Comparison of ENCODE assay signal across 8 cellular contexts in the genomic region with DNA sequence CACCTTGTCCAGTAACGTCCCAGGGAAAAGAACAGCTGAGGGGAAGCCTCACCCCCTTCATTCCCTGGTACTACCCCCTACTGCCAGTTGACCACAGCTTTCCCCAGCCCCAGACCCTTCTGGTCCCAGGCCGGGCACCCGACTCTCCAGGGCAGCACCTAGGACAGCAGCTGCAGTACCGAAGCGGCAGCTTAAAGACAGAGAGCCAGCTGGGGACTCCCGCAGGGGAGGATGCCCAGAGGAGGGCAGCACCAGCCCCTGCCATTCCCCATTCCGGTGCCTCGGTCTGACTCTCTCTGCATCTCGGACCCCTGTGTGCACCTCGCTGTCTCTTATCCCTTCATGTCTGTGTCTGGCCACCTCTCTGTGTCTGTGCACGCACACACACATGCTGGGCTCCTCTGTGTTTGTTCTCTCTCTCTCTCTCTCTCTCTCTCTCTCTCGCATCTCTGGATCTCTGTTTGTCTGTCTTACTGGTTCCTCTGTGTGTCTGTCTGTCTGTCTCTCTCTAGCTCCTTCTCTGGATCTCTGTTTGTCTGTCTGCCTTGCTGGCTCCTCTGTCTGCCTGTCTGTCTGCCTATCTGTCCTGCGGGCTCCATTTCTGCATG. TPM values are rescaled to one million over a fixed set of nuclear protein-coding genes. Genes with fewer than 3 reads are reported as not detected.
A peak's percentile ranks its signal among the peaks of the same experiment; 100 is the strongest.
DNase-seq lines count a peak whose midpoint lies in the region; ATAC-seq and TF ChIP-seq lines count a peak whose summit lies in the region.

No MANE protein-coding gene starts in this region.

- DNase-seq in GM03348 (ENCODE audit: low spot score) (peak; percentile 82), RKO (ENCODE audit: low spot score) (peak; percentile 21), heart right ventricle (peak; percentile 57 to 65), spleen (peak; percentile 77), NOMO-1 (lab: John Stamatoyannopoulos, UW; ENCODE audit: unreplicated experiment in 2 of 2) (no peak)
- peak; percentile 82 for DNase-seq in activated naive CD4-positive, alpha-beta T cell treated with anti-CD3 and anti-CD28 coated beads for 36 hours

- peaks cover 5% of the 10 kb centered on the region for H3K36me3 Mint-ChIP-seq in activated naive CD4-positive, alpha-beta T cell treated with anti-CD3 and anti-CD28 coated beads for 36 hours (ENCODE audit: low read depth)

- CTCF ChIA-PET in activated naive CD4-positive, alpha-beta T cell treated with anti-CD3 and anti-CD28 coated beads for 36 hours (lab: Charles Lee) = interaction anchor here (0.6 to 5.5 kb wide), 16 partner anchors 8 to 245 kb away, joined by 3 to 32 read pairs (median 4); no protein-coding TSS in a partner anchor

- no peak overlapping the region for H3K27ac Mint-ChIP-seq in activated naive CD4-positive, alpha-beta T cell treated with anti-CD3 and anti-CD28 coated beads for 36 hours

- H3K4me3 ChIP-seq in heart right ventricle = peak overlapping the region in 6 of 10 donors; percentile 1 to 32 (median 10)
- H3K4me3 ChIP-seq in spleen = no peak overlapping the region

- no peaks in the 10 kb centered on the region for H3K9me3 Mint-ChIP-seq in activated naive CD4-positive, alpha-beta T cell treated with anti-CD3 and anti-CD28 coated beads for 36 hours

- peak; percentile 46 for ATAC-seq in HG03175 (IDR thresholded peaks at IDR 0.05; ENCODE audit: unreplicated experiment)
- peak; percentile 24 to 59 (median 42) for ATAC-seq in heart right ventricle
- no peak for ATAC-seq in HG03378 (IDR thresholded peaks at IDR 0.05; ENCODE audit: unreplicated experiment)

- H3K4me3 Mint-ChIP-seq in activated naive CD4-positive, alpha-beta T cell treated with anti-CD3 and anti-CD28 coated beads for 36 hours = peak overlapping the region; percentile 14

- intact Hi-C loops in activated naive CD4-positive, alpha-beta T cell treated with anti-CD3 and anti-CD28 coated beads for 36 hours (cut with micrococcal nuclease) = loop anchor here (5.0 kb wide), 3 partner anchors 105 to 325 kb away; a partner anchor contains a TSS
- intact Hi-C loops in heart right ventricle (cut with DNase I) = loop anchor here in 4 of 10 donors (5.0 kb wide), 2 partner anchors 100 to 190 kb away; no protein-coding TSS in a partner anchor
- intact Hi-C loops in spleen (cut with DNase I; ENCODE audit: low total_unique reads) = no loop called here

- peak overlapping the region in 9 of 10 donors; percentile 5 to 95 (median 63) for H3K27ac ChIP-seq in heart right ventricle
- no peak overlapping the region for H3K27ac ChIP-seq in spleen

- TF ChIP-seq CTCF in heart right ventricle (IDR thresholded peaks at IDR 0.05) (peak in 8 of 9 donors; percentile 21 to 68 (median 48)), spleen (IDR thresholded peaks at IDR 0.05 in 8 of 11, conservative IDR thresholded peaks at IDR 0.05 in 3 of 11) (peak in 3 of 11 experiments; percentile 19 to 40 (median 33))

- no peak for TF ChIP-seq POLR2A in spleen (IDR thresholded peaks at IDR 0.05)

- peaks cover 27 to 89% (median 70%) of the 10 kb centered on the region in 9 donors for H3K4me1 ChIP-seq in heart right ventricle
- peaks cover 0 to 54% (median 27%) of the 10 kb centered on the region in 6 donors for H3K4me1 ChIP-seq in spleen

- no peaks in the 10 kb centered on the region for H3K9me3 ChIP-seq in heart right ventricle
- H3K9me3 ChIP-seq in spleen = no peaks in the 10 kb centered on the region

- 14 to 15% methylated on average over 12 to 13 of the region's 13 CpGs for WGBS in heart right ventricle, 2 donors
- WGBS in spleen, 5 donors = 12 to 18% (median 15%) methylated on average over 12 to 13 of the region's 13 CpGs

- peaks cover 65% of the 10 kb centered on the region for H3K4me1 Mint-ChIP-seq in activated naive CD4-positive, alpha-beta T cell treated with anti-CD3 and anti-CD28 coated beads for 36 hours (ENCODE audit: low read depth)

- H3K27me3 Mint-ChIP-seq in activated naive CD4-positive, alpha-beta T cell treated with anti-CD3 and anti-CD28 coated beads for 36 hours (ENCODE audit: low read depth) = no peaks in the 10 kb centered on the region

- H3K27me3 ChIP-seq in heart right ventricle (peaks cover 0 to 13% (median 0%) of the 10 kb centered on the region in 7 donors), spleen (replicated peaks in 1 of 7) (peaks cover 0 to 75% (median 0%) of the 10 kb centered on the region in 7 donors)

- H3K36me3 ChIP-seq in heart right ventricle (peaks cover 0 to 13% (median 0%) of the 10 kb centered on the region in 9 donors), spleen (no peaks in the 10 kb centered on the region)

RNA-seq across cellular contexts. Expression of a gene that starts 9.4 kb away (rescaled TPM):
- total RNA-seq in activated naive CD4-positive, alpha-beta T cell treated with anti-CD3 and anti-CD28 coated beads for 36 hours = 10 to 100 TPM; 26.5 to 34.0 TPM
- total RNA-seq in heart right ventricle = 10 to 100 TPM; 31.0 to 72.3 (median 50.1) TPM
- 10 to 100 TPM in 1 of 2 donors, 1 to 10 TPM in 1; 6.7 to 37.2 TPM for polyA plus RNA-seq in heart right ventricle
- 10 to 100 TPM in 1 of 7 donors, 1 to 10 TPM in 6; 2.4 to 11.2 (median 6.6) TPM for total RNA-seq in spleen
- polyA plus RNA-seq in spleen = 1 to 10 TPM in 2 of 3 donors, under 1 TPM in 1; 0.50 to 2.6 (median 1.6) TPM

Comparison
In these comparisons a context has a peak if more than half of its experiments do, and no peak if none do; other contexts are left out.
1. DNase-seq: peak in GM03348 (single experiment), RKO (single experiment), activated naive CD4-positive, alpha-beta T cell treated with anti-CD3 and anti-CD28 coated beads for 36 hours (single experiment), heart right ventricle (2 of 2) and spleen (single experiment); none in NOMO-1 (0 of 2).
2. H3K27ac ChIP-seq: peak in heart right ventricle (9 of 10); none in spleen (0 of 8).
3. H3K4me3 ChIP-seq: peak in heart right ventricle (6 of 10); none in spleen (0 of 8).